Comparison of ENCODE assay signal across 1 cellular context in the genomic region with DNA sequence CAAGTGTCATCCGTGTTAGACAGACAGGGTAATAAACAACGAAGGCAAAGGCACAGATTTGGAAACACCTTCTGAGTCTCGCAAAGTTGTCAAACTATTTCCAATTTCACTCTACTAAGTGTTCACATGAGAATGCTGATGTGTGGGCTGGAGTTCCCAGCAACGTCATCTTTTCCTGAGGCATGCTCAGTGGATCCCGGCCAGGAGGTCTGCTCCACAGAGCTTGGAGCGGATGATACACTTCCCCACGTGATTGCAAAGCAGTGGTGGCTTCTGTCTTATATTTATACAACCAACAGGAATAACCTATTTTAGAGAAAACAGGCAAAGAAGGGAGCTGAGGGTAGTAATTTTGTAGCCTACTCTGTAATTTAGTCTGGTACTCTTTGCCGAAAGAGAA.
TF ChIP-seq lines count a peak whose summit lies in the region.

No MANE protein-coding gene starts in this region.

TF ChIP-seq in WTC11, 78 proteins besides CTCF, POLR2A, EP300 and RAD21 (continued from another document):
- TF ChIP-seq, protein P1, sequence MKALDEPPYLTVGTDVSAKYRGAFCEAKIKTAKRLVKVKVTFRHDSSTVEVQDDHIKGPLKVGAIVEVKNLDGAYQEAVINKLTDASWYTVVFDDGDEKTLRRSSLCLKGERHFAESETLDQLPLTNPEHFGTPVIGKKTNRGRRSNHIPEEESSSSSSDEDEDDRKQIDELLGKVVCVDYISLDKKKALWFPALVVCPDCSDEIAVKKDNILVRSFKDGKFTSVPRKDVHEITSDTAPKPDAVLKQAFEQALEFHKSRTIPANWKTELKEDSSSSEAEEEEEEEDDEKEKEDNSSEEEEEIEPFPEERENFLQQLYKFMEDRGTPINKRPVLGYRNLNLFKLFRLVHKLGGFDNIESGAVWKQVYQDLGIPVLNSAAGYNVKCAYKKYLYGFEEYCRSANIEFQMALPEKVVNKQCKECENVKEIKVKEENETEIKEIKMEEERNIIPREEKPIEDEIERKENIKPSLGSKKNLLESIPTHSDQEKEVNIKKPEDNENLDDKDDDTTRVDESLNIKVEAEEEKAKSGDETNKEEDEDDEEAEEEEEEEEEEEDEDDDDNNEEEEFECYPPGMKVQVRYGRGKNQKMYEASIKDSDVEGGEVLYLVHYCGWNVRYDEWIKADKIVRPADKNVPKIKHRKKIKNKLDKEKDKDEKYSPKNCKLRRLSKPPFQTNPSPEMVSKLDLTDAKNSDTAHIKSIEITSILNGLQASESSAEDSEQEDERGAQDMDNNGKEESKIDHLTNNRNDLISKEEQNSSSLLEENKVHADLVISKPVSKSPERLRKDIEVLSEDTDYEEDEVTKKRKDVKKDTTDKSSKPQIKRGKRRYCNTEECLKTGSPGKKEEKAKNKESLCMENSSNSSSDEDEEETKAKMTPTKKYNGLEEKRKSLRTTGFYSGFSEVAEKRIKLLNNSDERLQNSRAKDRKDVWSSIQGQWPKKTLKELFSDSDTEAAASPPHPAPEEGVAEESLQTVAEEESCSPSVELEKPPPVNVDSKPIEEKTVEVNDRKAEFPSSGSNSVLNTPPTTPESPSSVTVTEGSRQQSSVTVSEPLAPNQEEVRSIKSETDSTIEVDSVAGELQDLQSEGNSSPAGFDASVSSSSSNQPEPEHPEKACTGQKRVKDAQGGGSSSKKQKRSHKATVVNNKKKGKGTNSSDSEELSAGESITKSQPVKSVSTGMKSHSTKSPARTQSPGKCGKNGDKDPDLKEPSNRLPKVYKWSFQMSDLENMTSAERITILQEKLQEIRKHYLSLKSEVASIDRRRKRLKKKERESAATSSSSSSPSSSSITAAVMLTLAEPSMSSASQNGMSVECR (CRISPR knock-in tag; IDR thresholded peaks at IDR 0.05; ENCODE audit: borderline replicate concordance), result no peak
- TF ChIP-seq ZNF219 (CRISPR knock-in tag; IDR thresholded peaks at IDR 0.05; ENCODE audit: borderline replicate concordance), result no peak
- TF ChIP-seq SMAD3 (CRISPR knock-in tag; IDR thresholded peaks at IDR 0.05; ENCODE audit: borderline replicate concordance), result no peak
- TF ChIP-seq, protein P2, sequence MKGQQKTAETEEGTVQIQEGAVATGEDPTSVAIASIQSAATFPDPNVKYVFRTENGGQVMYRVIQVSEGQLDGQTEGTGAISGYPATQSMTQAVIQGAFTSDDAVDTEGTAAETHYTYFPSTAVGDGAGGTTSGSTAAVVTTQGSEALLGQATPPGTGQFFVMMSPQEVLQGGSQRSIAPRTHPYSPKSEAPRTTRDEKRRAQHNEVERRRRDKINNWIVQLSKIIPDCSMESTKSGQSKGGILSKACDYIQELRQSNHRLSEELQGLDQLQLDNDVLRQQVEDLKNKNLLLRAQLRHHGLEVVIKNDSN (CRISPR knock-in tag; IDR thresholded peaks at IDR 0.05), result no peak
- TF ChIP-seq, protein P3, sequence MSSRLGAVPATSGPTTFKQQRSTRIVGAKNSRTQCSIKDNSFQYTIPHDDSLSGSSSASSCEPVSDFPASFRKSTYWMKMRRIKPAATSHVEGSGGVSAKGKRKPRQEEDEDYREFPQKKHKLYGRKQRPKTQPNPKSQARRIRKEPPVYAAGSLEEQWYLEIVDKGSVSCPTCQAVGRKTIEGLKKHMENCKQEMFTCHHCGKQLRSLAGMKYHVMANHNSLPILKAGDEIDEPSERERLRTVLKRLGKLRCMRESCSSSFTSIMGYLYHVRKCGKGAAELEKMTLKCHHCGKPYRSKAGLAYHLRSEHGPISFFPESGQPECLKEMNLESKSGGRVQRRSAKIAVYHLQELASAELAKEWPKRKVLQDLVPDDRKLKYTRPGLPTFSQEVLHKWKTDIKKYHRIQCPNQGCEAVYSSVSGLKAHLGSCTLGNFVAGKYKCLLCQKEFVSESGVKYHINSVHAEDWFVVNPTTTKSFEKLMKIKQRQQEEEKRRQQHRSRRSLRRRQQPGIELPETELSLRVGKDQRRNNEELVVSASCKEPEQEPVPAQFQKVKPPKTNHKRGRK (CRISPR knock-in tag; IDR thresholded peaks at IDR 0.05; ENCODE audit: borderline replicate concordance), result no peak
TF ChIP-seq in WTC11: peak in this region for 0.
